Comparison of ENCODE assay signal across 8 cellular contexts in genomic region chr22:45502215-45503070, GRCh38. TPM values are rescaled to one million over a fixed set of nuclear protein-coding genes. Genes with fewer than 3 reads are reported as not detected.
DNase-seq lines count a peak whose midpoint lies in the region; ATAC-seq, FAIRE-seq and TF ChIP-seq lines count a peak whose summit lies in the region.

Gene FBLN1, plus strand, starts transcription at chr22:45502883. Its CDS starts 103 bp downstream, at chr22:45502986.

- no peaks in the 10 kb centered on the region for H4K20me1 ChIP-seq in endothelial cell of umbilical vein (replicated peaks; ENCODE audit: control insufficient read depth, extremely low read depth, insufficient read depth, low read length)

- peaks cover 4 to 5% of the 10 kb centered on the region in 2 experiments for H3K27me3 ChIP-seq in endothelial cell of umbilical vein (ENCODE audit: control insufficient read depth in 2 of 2, insufficient read depth in 2 of 2, low read length in 2 of 2)
- H3K27me3 ChIP-seq in mucosa of rectum (ENCODE audit: control insufficient read depth in 2 of 2, insufficient read depth in 2 of 2, low read length in 2 of 2), result peaks cover 7 to 22% of the 10 kb centered on the region in 2 donors
- no peaks in the 10 kb centered on the region for H3K27me3 ChIP-seq in vagina

- H3K4me3 ChIP-seq in endothelial cell of umbilical vein (replicated peaks in 1 of 3; ENCODE audit: insufficient read depth in 1 of 3, low read depth in 1 of 3, low read length in 3 of 3) (peak within 1 kb of the TSS in 1 of 3 experiments; percentile 25), mucosa of rectum (ENCODE audit: low read length in 2 of 2) (peak within 1 kb of the TSS; percentile 32 to 61), vagina (peak within 1 kb of the TSS; percentile 75 to 82)

- no peak for TF ChIP-seq POLR2A in endothelial cell of umbilical vein (IDR thresholded peaks at IDR 0.05; ENCODE audit: low read depth, low read length)
- peak in 1 of 2 donors; percentile 66 for TF ChIP-seq POLR2A in vagina (IDR thresholded peaks at IDR 0.05)

- H3K36me3 ChIP-seq in endothelial cell of umbilical vein (ENCODE audit: control insufficient read depth in 2 of 2, extremely low read depth in 1 of 2, insufficient read depth in 2 of 2, low read length in 2 of 2) (no peaks in the 10 kb centered on the region), mucosa of rectum (ENCODE audit: control insufficient read depth in 2 of 2, insufficient read depth in 2 of 2, low read length in 2 of 2) (no peaks in the 10 kb centered on the region), vagina (no peaks in the 10 kb centered on the region)

- CTCF ChIA-PET in endothelial cell of umbilical vein (lab: Charles Lee), result no interaction called here

- peak within 1 kb of the TSS; percentile 82 for H2AFZ ChIP-seq in endothelial cell of umbilical vein (ENCODE audit: low read depth, low read length)

- no peak for TF ChIP-seq CTCF in endothelial cell of umbilical vein (IDR thresholded peaks at IDR 0.05; ENCODE audit: extremely low read depth in 1 of 2, insufficient read depth in 1 of 2, low read depth in 1 of 2, low read length in 2 of 2)
- peak in 2 of 3 experiments; percentile 15 to 51 for TF ChIP-seq CTCF in vagina (IDR thresholded peaks at IDR 0.05)

- H3K9me3 ChIP-seq in endothelial cell of umbilical vein (replicated peaks; ENCODE audit: control insufficient read depth, insufficient read depth, low read length), result no peaks in the 10 kb centered on the region
- H3K9me3 ChIP-seq in mucosa of rectum (ENCODE audit: control insufficient read depth in 2 of 2, low read length in 2 of 2), result no peaks in the 10 kb centered on the region
- no peaks in the 10 kb centered on the region for H3K9me3 ChIP-seq in vagina

- POLR2A ChIA-PET in endothelial cell of umbilical vein (lab: Charles Lee), result no interaction called here

- no peaks in the 10 kb centered on the region for H3K79me2 ChIP-seq in endothelial cell of umbilical vein (ENCODE audit: control insufficient read depth, insufficient read depth, low read length)

- H3K9me1 ChIP-seq in endothelial cell of umbilical vein (replicated peaks; ENCODE audit: control insufficient read depth, extremely low read depth, insufficient read depth, low read length), result no peaks in the 10 kb centered on the region

- peak within 1 kb of the TSS; percentile 26 for H3K4me2 ChIP-seq in endothelial cell of umbilical vein (ENCODE audit: insufficient read depth, low read length)

- H3K4me1 ChIP-seq in endothelial cell of umbilical vein (ENCODE audit: control insufficient read depth, extremely low read depth, insufficient read depth, low read length) (peaks cover 4% of the 10 kb centered on the region), mucosa of rectum (ENCODE audit: control insufficient read depth in 2 of 2, insufficient read depth in 2 of 2, low read length in 2 of 2) (peaks cover 3 to 5% of the 10 kb centered on the region in 2 donors), vagina (peaks cover 66% of the 10 kb centered on the region)

- H3K27ac ChIP-seq in endothelial cell of umbilical vein (ENCODE audit: insufficient read depth, low read depth, low read length) (no peak within 1 kb of the TSS), mucosa of rectum (ENCODE audit: low read depth in 2 of 2, low read length in 2 of 2) (peak within 1 kb of the TSS; percentile 57 to 58), vagina (peak within 1 kb of the TSS; percentile 92)

- H3K9ac ChIP-seq in endothelial cell of umbilical vein (replicated peaks; ENCODE audit: extremely low read depth, insufficient read depth, low read length), result peak within 1 kb of the TSS; percentile 6
- peak within 1 kb of the TSS; percentile 41 to 44 for H3K9ac ChIP-seq in mucosa of rectum (ENCODE audit: low read depth in 1 of 2, low read length in 2 of 2)

- dilution Hi-C loops in endothelial cell of umbilical vein (cut with MboI; ENCODE audit: extremely low pct_ligation_motif_present, low sequenced_read_pairs), result no loop called here

- no TSS peak for BruUV-seq in endothelial cell of umbilical vein (replicated peaks; lab: Mats Ljungman, UMichigan)

- DNase-seq in COR-L47 (lab: John Stamatoyannopoulos, UW) (peak; percentile 4), NCI-H2227 (lab: John Stamatoyannopoulos, UW; ENCODE audit: unreplicated experiment) (peak; percentile 70), endothelial cell of umbilical vein (ENCODE audit: low read depth, low spot score) (no peak), vagina (ENCODE audit: extremely low spot score in 2 of 2) (no peak), NCI-H2107 (lab: John Stamatoyannopoulos, UW) (no peak)
- no peak for DNase-seq in stimulated activated CD8-positive, alpha-beta memory T cell treated with anti-CD3 and anti-CD28 coated beads, Interleukin-4, amount 100 ng/mL, for 48 hours

- FAIRE-seq in endothelial cell of umbilical vein (lab: Jason Lieb, UNC), result no peak

- intact Hi-C loops in endothelial cell of umbilical vein (cut with micrococcal nuclease), result no loop called here
- intact Hi-C loops in vagina (cut with DNase I), result loop anchor here (5.0 kb wide), 1 partner anchor 50 kb away; no protein-coding TSS in a partner anchor

- ATAC-seq in GM21447 (IDR thresholded peaks at IDR 0.05; ENCODE audit: unreplicated experiment), result no peak

TF ChIP-seq in endothelial cell of umbilical vein, 7 proteins besides CTCF, POLR2A, EP300 and RAD21:
- TF ChIP-seq FOS (IDR thresholded peaks at IDR 0.05; ENCODE audit: borderline replicate concordance, insufficient read depth, low read length) (no peak), EZH2 (IDR thresholded peaks at IDR 0.05; ENCODE audit: borderline replicate concordance, low read depth, low read length, severe bottlenecking) (peak; percentile 30), POLR2AphosphoS5 (IDR thresholded peaks at IDR 0.05; ENCODE audit: insufficient read depth, low read depth, low read length) (no peak)

RNA-seq across cellular contexts. Expression of gene FBLN1, which starts in this region (rescaled TPM):
- total RNA-seq in endothelial cell of umbilical vein (1.3 and 4.0 TPM in 2 replicates), vagina (1,019 TPM)
- polyA plus RNA-seq in endothelial cell of umbilical vein, result 1.1 and 1.2 TPM in 2 replicates
- 0.58 and 0.71 TPM in 2 replicates for polyA plus RNA-seq in endothelial cell of umbilical vein (2011; cell fraction: cytosol; rRNA removed)
- 0.34 and 0.67 TPM in 2 replicates for polyA plus RNA-seq in endothelial cell of umbilical vein (2011; cell fraction: nucleus; rRNA removed)
- polyA plus RNA-seq in endothelial cell of umbilical vein (2012), result 0.80 and 3.4 TPM in 2 replicates
- polyA minus RNA-seq in endothelial cell of umbilical vein, result 0.41 and 1.9 TPM in 2 replicates
- polyA minus RNA-seq in endothelial cell of umbilical vein (2011; cell fraction: cytosol; rRNA and poly(A)+ RNA removed), result 29.9 TPM
- polyA minus RNA-seq in endothelial cell of umbilical vein (2011; cell fraction: nucleus; rRNA and poly(A)+ RNA removed), result 0.38 and 0.96 TPM in 2 replicates

Comparison
In these comparisons a context has a peak if more than half of its experiments do, and no peak if none do; other contexts are left out.
1. RNA of gene FBLN1 (total RNA-seq): 1,019 TPM in vagina (single experiment); 1.3 to 4.0 TPM in endothelial cell of umbilical vein; every median in the first group is over 100 times any median in the second.
2. DNase-seq: peak in COR-L47 (single experiment) and NCI-H2227 (single experiment); none in endothelial cell of umbilical vein (single experiment), vagina (0 of 2), stimulated activated CD8-positive, alpha-beta memory T cell treated with anti-CD3 and anti-CD28 coated beads, Interleukin-4, amount 100 ng/mL, for 48 hours (single experiment) and NCI-H2107 (single experiment).
3. CTCF ChIP-seq: peak in vagina (2 of 3); none in endothelial cell of umbilical vein (0 of 2).